ENCODE assay signal across 15 cellular contexts in the genomic region with DNA sequence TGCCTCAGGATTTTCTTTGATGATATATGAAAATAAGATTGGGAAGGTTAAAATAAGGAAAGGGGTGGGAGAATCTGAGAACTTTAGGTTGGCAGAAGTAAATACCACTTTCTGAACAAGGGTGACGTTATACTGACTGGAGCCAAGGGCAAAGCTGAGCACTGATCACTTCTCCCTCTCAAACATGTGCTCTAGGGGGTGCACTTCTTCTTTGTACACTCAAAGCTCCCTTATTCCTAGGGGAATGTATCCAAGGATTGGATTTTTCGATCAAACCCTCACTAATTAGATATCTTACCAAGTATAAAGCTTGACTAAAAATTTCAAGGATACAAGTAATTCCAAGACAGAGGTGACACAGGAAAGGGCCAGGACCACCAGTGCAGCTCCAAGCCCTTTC.
DNase-seq lines count a peak whose midpoint lies in the region; ATAC-seq, FAIRE-seq and TF ChIP-seq lines count a peak whose summit lies in the region.
"Had no signal": no experiment of that assay in that cellular context is flagged by ENCODE, and none has a peak within 500 bp of the region (broad histone marks: within the 10 kb centered on the region; RNA-seq: fewer than 3 reads in every experiment).

No MANE protein-coding gene starts in this region.

- intact Hi-C loops in HepG2 (cut with micrococcal nuclease; ENCODE audit: unreplicated experiment) (no loop called here), right lobe of liver (cut with DNase I) (no loop called here), upper lobe of right lung (cut with DNase I) (no loop called here)

- no peaks in the 10 kb centered on the region for H3K79me2 ChIP-seq in HepG2 (ENCODE audit: insufficient read depth, low read length)

- H3K4me1 ChIP-seq in HepG2 (ENCODE audit: insufficient read depth, low read length): no peaks in the 10 kb centered on the region
- H3K4me1 ChIP-seq in right lobe of liver: no peaks in the 10 kb centered on the region
- H3K4me1 ChIP-seq in RWPE2 (ENCODE audit: insufficient read depth, poor library complexity, severe bottlenecking): no peaks in the 10 kb centered on the region
- H3K4me1 ChIP-seq in upper lobe of right lung: no peaks in the 10 kb centered on the region
- H3K4me1 ChIP-seq in CD8-positive, alpha-beta memory T cell (ENCODE audit: insufficient read depth, low read length): no peaks in the 10 kb centered on the region

- H3K4me3 ChIP-seq in HepG2 (replicated peaks in 1 of 3; ENCODE audit: insufficient read depth in 1 of 3, low read depth in 2 of 3, low read length in 3 of 3) (no peak overlapping the region), right lobe of liver (no peak overlapping the region), RWPE2 (ENCODE audit: severe bottlenecking) (no peak overlapping the region), fibroblast of mammary gland (ENCODE audit: control insufficient read depth, low read depth, low read length) (no peak overlapping the region), upper lobe of right lung (no peak overlapping the region)
- H3K4me3 ChIP-seq in CD8-positive, alpha-beta memory T cell (ENCODE audit: low read length): no peak overlapping the region
- H3K4me3 ChIP-seq: GM12878 had no signal

- H3K4me1 Mint-ChIP-seq in CD8-positive, alpha-beta memory T cell: peaks cover 3 to 7% (median 6%) of the 10 kb centered on the region in 3 donors

- TF ChIP-seq EP300 in HepG2 (IDR thresholded peaks at IDR 0.05; ENCODE audit: low read depth in 2 of 2, low read length in 2 of 2) (no peak), HepG2 (CRISPR knock-in tag; IDR thresholded peaks at IDR 0.05; ENCODE audit: borderline replicate concordance) (no peak)

- no peak overlapping the region for H3K4me2 ChIP-seq in HepG2 (ENCODE audit: low read depth, low read length)

- no peak for DNase-seq in HepG2 (ENCODE audit: low spot score)
- no peak for DNase-seq in right lobe of liver
- no peak for DNase-seq in RWPE2 (ENCODE audit: low spot score)
- peak; percentile 2 for DNase-seq in fibroblast of mammary gland (ENCODE audit: low read depth)
- DNase-seq in upper lobe of right lung: no peak
- DNase-seq in CD8-positive, alpha-beta memory T cell: no peak
- DNase-seq: mammary epithelial cell, NCI-H1930, RPMI8226, T-cell had no signal

- TF ChIP-seq RAD21 in HepG2 (CRISPR knock-in tag; IDR thresholded peaks at IDR 0.05): no peak

- no peak overlapping the region for H3K4me3 Mint-ChIP-seq in CD8-positive, alpha-beta memory T cell
- H3K4me3 Mint-ChIP-seq: natural killer cell treated with Interleukin-12 subunit alpha and Interleukin-12 subunit beta and Interleukin-15 and Interleukin-18, amount 100 ng/mL, for 72 hours; T-cell had no signal

- no peaks in the 10 kb centered on the region for H4K20me1 ChIP-seq in HepG2 (ENCODE audit: insufficient read depth, low read length)

- peaks cover 9 to 49% of the 10 kb centered on the region in 2 donors for H3K27me3 Mint-ChIP-seq in CD8-positive, alpha-beta memory T cell

- H3K9me3 ChIP-seq in HepG2 (ENCODE audit: low read length): no peaks in the 10 kb centered on the region
- no peaks in the 10 kb centered on the region for H3K9me3 ChIP-seq in right lobe of liver
- no peaks in the 10 kb centered on the region for H3K9me3 ChIP-seq in RWPE2 (ENCODE audit: severe bottlenecking)
- no peaks in the 10 kb centered on the region for H3K9me3 ChIP-seq in upper lobe of right lung
- no peaks in the 10 kb centered on the region for H3K9me3 ChIP-seq in CD8-positive, alpha-beta memory T cell (ENCODE audit: low read length)

- no peaks in the 10 kb centered on the region for H3K9me3 Mint-ChIP-seq in CD8-positive, alpha-beta memory T cell
- H3K9me3 Mint-ChIP-seq: activated T-helper 2 cell treated with anti-CD3 and anti-CD28 coated beads, Interferon-gamma antibody, Interleukin-2, Interleukin-4, amounts not matched to agents 10 μg/mL and 5 μg/mL and 100 μg/mL, durations not matched to agents 14 hours and 24 hours and 36 hours; natural killer cell treated with Interleukin-12 subunit alpha and Interleukin-12 subunit beta and Interleukin-15 and Interleukin-18, amount 100 ng/mL, for 72 hours; T-cell had no signal

- ATAC-seq in HepG2 (peak; percentile 64; the same call in 2 of the 3 replicates), right lobe of liver (no peak), RWPE2 (ENCODE audit: low read depth) (no peak), upper lobe of right lung (no peak), GM18858 (IDR thresholded peaks at IDR 0.05; ENCODE audit: unreplicated experiment) (no peak)
- ATAC-seq in activated CD4-positive, CD25-positive, alpha-beta regulatory T cell treated with anti-CD3 and anti-CD28 coated beads, Interleukin-2, amount 50 U/mL, for 24 hours: no peak
- ATAC-seq: GM12878; natural killer cell treated with Interleukin-12 subunit alpha and Interleukin-12 subunit beta and Interleukin-15 and Interleukin-18, amount 100 ng/mL, for 72 hours; T-cell had no signal

- in situ Hi-C loops in HepG2 (cut with HindIII; ENCODE audit: extremely low pct_ligation_motif_present, low pct_unique_long_range_greater_than_20kb): no loop called here

- TF ChIP-seq CTCF in HepG2 (CRISPR knock-in tag; IDR thresholded peaks at IDR 0.05): no peak
- TF ChIP-seq CTCF in right lobe of liver (IDR thresholded peaks at IDR 0.05): peak in 1 of 4 donors; percentile 9
- TF ChIP-seq CTCF in RWPE2 (IDR thresholded peaks at IDR 0.05; ENCODE audit: poor library complexity, severe bottlenecking): peak; percentile 19
- TF ChIP-seq CTCF in fibroblast of mammary gland (conservative IDR thresholded peaks at IDR 0.05; ENCODE audit: control insufficient read depth, insufficient read depth, low read depth, low read length): peak; percentile 14
- peak; percentile 6 for TF ChIP-seq CTCF in upper lobe of right lung (IDR thresholded peaks at IDR 0.05)

- FAIRE-seq in HepG2 (lab: Jason Lieb, UNC): no peak
- FAIRE-seq: GM12878 had no signal

- no peak overlapping the region for H2AFZ ChIP-seq in HepG2 (ENCODE audit: low read length)

- H3K27ac ChIP-seq in HepG2 (ENCODE audit: extremely low read length, insufficient read depth, low read length): no peak overlapping the region
- no peak overlapping the region for H3K27ac ChIP-seq in right lobe of liver
- H3K27ac ChIP-seq in RWPE2 (ENCODE audit: poor library complexity, severe bottlenecking): no peak overlapping the region
- no peak overlapping the region for H3K27ac ChIP-seq in upper lobe of right lung
- no peak overlapping the region for H3K27ac ChIP-seq in CD8-positive, alpha-beta memory T cell (ENCODE audit: low read depth, low read length)

- peaks cover 0 to 1% (median 0%) of the 10 kb centered on the region in 3 donors for H3K36me3 Mint-ChIP-seq in CD8-positive, alpha-beta memory T cell
- H3K36me3 Mint-ChIP-seq: natural killer cell treated with Interleukin-12 subunit alpha and Interleukin-12 subunit beta and Interleukin-15 and Interleukin-18, amount 100 ng/mL, for 72 hours; T-cell had no signal

- TF ChIP-seq POLR2A in HepG2 (IDR thresholded peaks at IDR 0.05; ENCODE audit: insufficient read depth in 1 of 2, low read depth in 2 of 2, low read length in 2 of 2) (no peak), right lobe of liver (IDR thresholded peaks at IDR 0.05) (no peak)

- 2% methylated on average over 2 of the region's 2 CpGs for WGBS in HepG2 (ENCODE audit: low lambda C conversion rate)
- 87% methylated on average over 2 of the region's 2 CpGs for WGBS in right lobe of liver (ENCODE audit: insufficient coverage, low coverage, low lambda C conversion rate, missing lambda C conversion rate)

- H3K27me3 ChIP-seq in HepG2 (ENCODE audit: control insufficient read depth in 1 of 2, insufficient read depth in 2 of 2, low read length in 2 of 2) (peaks cover 0 to 12% of the 10 kb centered on the region in 2 experiments; a peak in 1 of 5 replicates), right lobe of liver (no peaks in the 10 kb centered on the region), RWPE2 (ENCODE audit: insufficient read depth, poor library complexity, severe bottlenecking) (peaks cover 3% of the 10 kb centered on the region), upper lobe of right lung (no peaks in the 10 kb centered on the region)
- H3K27me3 ChIP-seq in CD8-positive, alpha-beta memory T cell (ENCODE audit: insufficient read depth, low read length, poor library complexity, severe bottlenecking): no peaks in the 10 kb centered on the region

- no peak overlapping the region for H3K27ac Mint-ChIP-seq in CD8-positive, alpha-beta memory T cell
- H3K27ac Mint-ChIP-seq: activated T-helper 2 cell treated with anti-CD3 and anti-CD28 coated beads, Interferon-gamma antibody, Interleukin-2, Interleukin-4, amounts not matched to agents 10 μg/mL and 5 μg/mL and 100 μg/mL, durations not matched to agents 14 hours and 24 hours and 36 hours; natural killer cell treated with Interleukin-12 subunit alpha and Interleukin-12 subunit beta and Interleukin-15 and Interleukin-18, amount 100 ng/mL, for 72 hours; T-cell had no signal

- H3K36me3 ChIP-seq in HepG2 (replicated peaks in 1 of 2; ENCODE audit: control insufficient read depth in 1 of 2, insufficient read depth in 2 of 2, low read length in 2 of 2): no peaks in the 10 kb centered on the region
- no peaks in the 10 kb centered on the region for H3K36me3 ChIP-seq in right lobe of liver
- no peaks in the 10 kb centered on the region for H3K36me3 ChIP-seq in RWPE2 (ENCODE audit: low read depth)
- no peaks in the 10 kb centered on the region for H3K36me3 ChIP-seq in upper lobe of right lung
- H3K36me3 ChIP-seq in CD8-positive, alpha-beta memory T cell (ENCODE audit: insufficient read depth, low read length): no peaks in the 10 kb centered on the region

- CTCF ChIA-PET in HepG2 (lab: Yijun Ruan, JAX; ENCODE audit: low intra/inter-chr PET ratio, low total read pairs): no interaction called here
- CTCF ChIA-PET in CD8-positive, alpha-beta memory T cell (lab: Charles Lee): no interaction called here

- POLR2A ChIA-PET in HepG2 (lab: Yijun Ruan, JAX): no interaction called here
- POLR2A ChIA-PET in CD8-positive, alpha-beta memory T cell (lab: Charles Lee): no interaction called here

- BruUV-seq in HepG2 (replicated peaks; lab: Mats Ljungman, UMichigan): no TSS peak

- no peak overlapping the region for H3K9ac ChIP-seq in HepG2 (ENCODE audit: insufficient read depth, low read depth, low read length)

TF ChIP-seq in HepG2, 621 proteins besides CTCF, POLR2A, EP300 and RAD21:
- TF ChIP-seq JUN (CRISPR knock-in tag; IDR thresholded peaks at IDR 0.05) (no peak), CREM (IDR thresholded peaks at IDR 0.05) (no peak), CREM (CRISPR knock-in tag; IDR thresholded peaks at IDR 0.05) (no peak), PCBP2 (optimal IDR thresholded peaks at IDR 0.05; ENCODE audit: low read depth, low read length, poor library complexity, severe bottlenecking) (no peak)
